28 cellular contexts compared by ENCODE assay signal in genomic region chr11:32122200-32122599, GRCh38.
"Had no signal": no experiment of that assay in that cellular context is flagged by ENCODE, and none has a peak within 500 bp of the region (broad histone marks: within the 10 kb centered on the region; RNA-seq: fewer than 3 reads in every experiment).

No MANE protein-coding gene starts in this region.

- H3K27ac Mint-ChIP-seq: stimulated activated naive B cell treated with anti-CD40 and anti-IgM and Interleukin-4, amounts not matched to agents 10 μg/mL and 1 μg/mL and 100 μg/mL, for 72 hours had no signal

- H3K4me3 ChIP-seq: left lung, lower lobe of right lung, pancreas, prostate gland, skin epidermis, stomach, testis, thyroid gland, transverse colon, upper lobe of right lung had no signal

- H3K36me3 ChIP-seq: left lung, lower lobe of right lung, pancreas, prostate gland, stomach, thyroid gland, transverse colon, upper lobe of right lung had no signal

- H3K27ac ChIP-seq: left lung, lower lobe of right lung, pancreas, prostate gland, skin epidermis, stomach, testis, thyroid gland, transverse colon, upper lobe of right lung had no signal

- H3K4me3 Mint-ChIP-seq: neural crest cell; stimulated activated naive B cell treated with anti-CD40 and anti-IgM and Interleukin-4, amounts not matched to agents 10 μg/mL and 1 μg/mL and 100 μg/mL, for 72 hours had no signal

- H3K27me3 ChIP-seq: left lung, pancreas, testis, thyroid gland, upper lobe of right lung had no signal

- H3K36me3 Mint-ChIP-seq: stimulated activated naive B cell treated with anti-CD40 and anti-IgM and Interleukin-4, amounts not matched to agents 10 μg/mL and 1 μg/mL and 100 μg/mL, for 72 hours had no signal

- H3K9me3 ChIP-seq: lower lobe of right lung, pancreas, prostate gland, testis, thyroid gland, transverse colon, upper lobe of right lung had no signal

- DNase-seq: hippocampal formation; kidney; left colon; left lung; lower lobe of right lung; mammary epithelial cell; mesenchymal stem cell; naive thymus-derived CD8-positive, alpha-beta T cell; nucleus accumbens; pancreas; posterior cingulate gyrus; retina; right cardiac atrium; stimulated activated CD4-positive, alpha-beta T cell treated with anti-CD3 and anti-CD28 coated beads, Interleukin-12 subunit alpha, Interleukin-12 subunit beta, amount 100 ng/mL, for 4 hours; stimulated activated CD4-positive, alpha-beta T cell treated with anti-CD3 and anti-CD28 coated beads, Interleukin-15, amount 100 ng/mL, for 24 hours; stimulated activated CD4-positive, alpha-beta T cell treated with anti-CD3 and anti-CD28 coated beads, Interleukin-2, amount 100 ng/mL, for 24 hours; stimulated activated CD4-positive, alpha-beta T cell treated with anti-CD3 and anti-CD28 coated beads, Interleukin-4, amount 100 ng/mL, for 1 hour; stimulated activated naive B cell treated with anti-CD40 and anti-IgM and Interleukin-4, amounts not matched to agents 10 μg/mL and 1 μg/mL and 100 μg/mL, for 72 hours; stimulated activated naive CD8-positive, alpha-beta T cell treated with anti-CD3 and anti-CD28 coated beads, Interleukin-15, Interleukin-2, amounts not matched to agents 100 U/mL and 50 U/mL, for 24 hours; stomach; testis; thyroid gland; transverse colon; upper lobe of right lung had no signal

- H3K4me1 Mint-ChIP-seq: neural crest cell; stimulated activated naive B cell treated with anti-CD40 and anti-IgM and Interleukin-4, amounts not matched to agents 10 μg/mL and 1 μg/mL and 100 μg/mL, for 72 hours had no signal

- H3K4me1 ChIP-seq: left lung, lower lobe of right lung, pancreas, prostate gland, stomach, testis, thyroid gland, transverse colon, upper lobe of right lung had no signal

- ATAC-seq: left colon; left lung; lower lobe of right lung; naive thymus-derived CD8-positive, alpha-beta T cell; pancreas; right cardiac atrium; sciatic nerve; stimulated activated naive B cell treated with anti-CD40 and anti-IgM and Interleukin-4, amounts not matched to agents 10 μg/mL and 1 μg/mL and 100 μg/mL, for 72 hours; stimulated activated naive CD8-positive, alpha-beta T cell treated with anti-CD3 and anti-CD28 coated beads, Interleukin-15, Interleukin-2, amounts not matched to agents 100 U/mL and 50 U/mL, for 24 hours; upper lobe of right lung had no signal
